ENCODE assay signal across 11 cellular contexts in the genomic region with DNA sequence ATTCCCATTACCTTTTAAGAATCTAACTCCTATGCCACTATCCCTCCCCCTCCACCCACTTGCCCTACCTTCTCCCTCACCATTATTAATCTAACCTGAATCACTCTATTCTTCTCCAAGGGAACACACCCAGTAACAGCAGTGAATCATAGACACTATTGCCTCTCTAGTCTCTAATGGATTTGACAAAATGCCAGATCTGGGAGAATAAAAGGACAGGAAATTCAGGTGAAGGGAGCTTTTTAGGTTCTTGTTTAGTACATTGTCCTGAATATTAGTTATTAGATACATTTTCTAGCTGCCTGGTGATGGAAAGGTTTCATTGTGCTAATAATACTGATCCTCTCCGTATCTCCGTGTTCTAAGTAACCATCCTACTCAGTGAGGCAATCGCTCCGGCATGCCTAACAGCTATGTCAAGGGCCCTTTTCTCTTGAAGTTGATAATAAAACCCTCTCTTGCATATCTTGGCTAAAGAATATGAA. TPM values are rescaled to one million over a fixed set of nuclear protein-coding genes. Genes with fewer than 3 reads are reported as not detected.
DNase-seq lines count a peak whose midpoint lies in the region; ATAC-seq, FAIRE-seq and TF ChIP-seq lines count a peak whose summit lies in the region.
"Had no signal": no experiment of that assay in that cellular context is flagged by ENCODE, and none has a peak within 500 bp of the region (broad histone marks: within the 10 kb centered on the region; RNA-seq: fewer than 3 reads in every experiment).

No MANE protein-coding gene starts in this region.

- H3K4me3 Mint-ChIP-seq in neural progenitor cell (no peak overlapping the region), GM23338 (no peak overlapping the region), glutamatergic neuron (ENCODE audit: unreplicated experiment) (no peak overlapping the region)

- no peaks in the 10 kb centered on the region for H3K36me3 Mint-ChIP-seq in neural progenitor cell
- no peaks in the 10 kb centered on the region; the same call in 2 of the 3 replicates for H3K36me3 Mint-ChIP-seq in GM23338 (ENCODE audit: low read depth)
- no peaks in the 10 kb centered on the region for H3K36me3 Mint-ChIP-seq in glutamatergic neuron (ENCODE audit: unreplicated experiment)

- H3K79me2 ChIP-seq in neural progenitor cell (ENCODE audit: low read depth) (peaks cover 6% of the 10 kb centered on the region), GM23338 (replicated peaks; ENCODE audit: insufficient read depth) (no peaks in the 10 kb centered on the region)

- H3K9ac ChIP-seq in neural progenitor cell = no peak overlapping the region

- TF ChIP-seq CTCF in bronchial epithelial cell (IDR thresholded peaks at IDR 0.05; ENCODE audit: insufficient read depth, low read length, severe bottlenecking) = no peak
- no peak for TF ChIP-seq CTCF in neural progenitor cell (IDR thresholded peaks at IDR 0.05)
- no peak for TF ChIP-seq CTCF in GM23338 (conservative IDR thresholded peaks at IDR 0.05; ENCODE audit: low read depth in 2 of 2)
- TF ChIP-seq CTCF in glutamatergic neuron (IDR thresholded peaks at IDR 0.05; ENCODE audit: partially characterized antibody, unreplicated experiment) = no peak

- H3K36me3 ChIP-seq in bronchial epithelial cell (ENCODE audit: control insufficient read depth, insufficient read depth, low read length) (no peaks in the 10 kb centered on the region), neural progenitor cell (no peaks in the 10 kb centered on the region), GM23338 (ENCODE audit: insufficient read depth) (no peaks in the 10 kb centered on the region)

- peak overlapping the region; percentile 13 for H2AFZ ChIP-seq in neural progenitor cell (replicated peaks)
- H2AFZ ChIP-seq in GM23338 = no peak overlapping the region

- H3K4me1 ChIP-seq in neural progenitor cell (peaks cover 19% of the 10 kb centered on the region), GM23338 (ENCODE audit: insufficient read depth) (peaks cover 13% of the 10 kb centered on the region; the same call in 1 of the 2 replicates)

- H3K4me3 ChIP-seq in bronchial epithelial cell (ENCODE audit: low read depth, low read length) = no peak overlapping the region
- H3K4me3 ChIP-seq in neural progenitor cell = no peak overlapping the region
- H3K4me3 ChIP-seq in GM23338 = no peak overlapping the region

- H3F3A ChIP-seq in neural progenitor cell (ENCODE audit: low read depth) = peaks cover 29% of the 10 kb centered on the region
- H3F3A ChIP-seq in GM23338 (replicated peaks; ENCODE audit: low read depth) = peaks cover 4% of the 10 kb centered on the region; the same call in 1 of the 2 replicates

- DNase-seq in GM03348 (ENCODE audit: low spot score) (peak; percentile 16), NCI-H146 (lab: John Stamatoyannopoulos, UW) (peak; percentile 32), bronchial epithelial cell (ENCODE audit: low read depth) (peak; percentile 98), neural progenitor cell (ENCODE audit: low spot score) (no peak), ureter (ENCODE audit: low spot score) (no peak), GM23338 (ENCODE audit: low spot score) (no peak), glutamatergic neuron (no peak)
- DNase-seq: foreskin melanocyte, T-helper 9 cell had no signal

- no peak for FAIRE-seq in bronchial epithelial cell (lab: Jason Lieb, UNC)

- no peak for ATAC-seq in GM23338
- ATAC-seq: sciatic nerve had no signal

- H3K9me3 ChIP-seq in neural progenitor cell (ENCODE audit: low read depth) = no peaks in the 10 kb centered on the region

- H4K20me1 ChIP-seq in neural progenitor cell (ENCODE audit: low read depth) (no peaks in the 10 kb centered on the region), GM23338 (replicated peaks; ENCODE audit: insufficient read depth) (no peaks in the 10 kb centered on the region)

- H3K4me2 ChIP-seq in neural progenitor cell = no peak overlapping the region
- H3K4me2 ChIP-seq in GM23338 = no peak overlapping the region

- H3K9me3 Mint-ChIP-seq in neural progenitor cell (no peaks in the 10 kb centered on the region), GM23338 (no peaks in the 10 kb centered on the region), glutamatergic neuron (ENCODE audit: unreplicated experiment) (peaks cover 3% of the 10 kb centered on the region)

- no peak overlapping the region for H3K27ac Mint-ChIP-seq in neural progenitor cell
- H3K27ac Mint-ChIP-seq in GM23338 = no peak overlapping the region
- H3K27ac Mint-ChIP-seq in glutamatergic neuron (ENCODE audit: unreplicated experiment) = no peak overlapping the region

- H3K4me1 Mint-ChIP-seq in neural progenitor cell (peaks cover 18% of the 10 kb centered on the region), GM23338 (peaks cover 18% of the 10 kb centered on the region), glutamatergic neuron (ENCODE audit: low read depth, unreplicated experiment) (no peaks in the 10 kb centered on the region)

- no peaks in the 10 kb centered on the region for H3K27me3 ChIP-seq in bronchial epithelial cell (ENCODE audit: control insufficient read depth, insufficient read depth, low read length)
- no peaks in the 10 kb centered on the region for H3K27me3 ChIP-seq in neural progenitor cell
- H3K27me3 ChIP-seq in GM23338 (ENCODE audit: insufficient read depth) = no peaks in the 10 kb centered on the region

- H3K27ac ChIP-seq in neural progenitor cell = no peak overlapping the region
- no peak overlapping the region for H3K27ac ChIP-seq in GM23338 (ENCODE audit: low read depth)

- no peaks in the 10 kb centered on the region for H3K9me2 ChIP-seq in GM23338 (ENCODE audit: insufficient read depth)

- H3K27me3 Mint-ChIP-seq in neural progenitor cell (ENCODE audit: insufficient read depth, low read depth) (no peaks in the 10 kb centered on the region), GM23338 (ENCODE audit: insufficient read depth, low read depth, poor library complexity) (peaks cover 8% of the 10 kb centered on the region), glutamatergic neuron (ENCODE audit: unreplicated experiment) (peaks cover 1% of the 10 kb centered on the region)

TF ChIP-seq in GM23338, 12 proteins besides CTCF, POLR2A, EP300 and RAD21:
- TF ChIP-seq, protein P1, sequence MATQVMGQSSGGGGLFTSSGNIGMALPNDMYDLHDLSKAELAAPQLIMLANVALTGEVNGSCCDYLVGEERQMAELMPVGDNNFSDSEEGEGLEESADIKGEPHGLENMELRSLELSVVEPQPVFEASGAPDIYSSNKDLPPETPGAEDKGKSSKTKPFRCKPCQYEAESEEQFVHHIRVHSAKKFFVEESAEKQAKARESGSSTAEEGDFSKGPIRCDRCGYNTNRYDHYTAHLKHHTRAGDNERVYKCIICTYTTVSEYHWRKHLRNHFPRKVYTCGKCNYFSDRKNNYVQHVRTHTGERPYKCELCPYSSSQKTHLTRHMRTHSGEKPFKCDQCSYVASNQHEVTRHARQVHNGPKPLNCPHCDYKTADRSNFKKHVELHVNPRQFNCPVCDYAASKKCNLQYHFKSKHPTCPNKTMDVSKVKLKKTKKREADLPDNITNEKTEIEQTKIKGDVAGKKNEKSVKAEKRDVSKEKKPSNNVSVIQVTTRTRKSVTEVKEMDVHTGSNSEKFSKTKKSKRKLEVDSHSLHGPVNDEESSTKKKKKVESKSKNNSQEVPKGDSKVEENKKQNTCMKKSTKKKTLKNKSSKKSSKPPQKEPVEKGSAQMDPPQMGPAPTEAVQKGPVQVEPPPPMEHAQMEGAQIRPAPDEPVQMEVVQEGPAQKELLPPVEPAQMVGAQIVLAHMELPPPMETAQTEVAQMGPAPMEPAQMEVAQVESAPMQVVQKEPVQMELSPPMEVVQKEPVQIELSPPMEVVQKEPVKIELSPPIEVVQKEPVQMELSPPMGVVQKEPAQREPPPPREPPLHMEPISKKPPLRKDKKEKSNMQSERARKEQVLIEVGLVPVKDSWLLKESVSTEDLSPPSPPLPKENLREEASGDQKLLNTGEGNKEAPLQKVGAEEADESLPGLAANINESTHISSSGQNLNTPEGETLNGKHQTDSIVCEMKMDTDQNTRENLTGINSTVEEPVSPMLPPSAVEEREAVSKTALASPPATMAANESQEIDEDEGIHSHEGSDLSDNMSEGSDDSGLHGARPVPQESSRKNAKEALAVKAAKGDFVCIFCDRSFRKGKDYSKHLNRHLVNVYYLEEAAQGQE (IDR thresholded peaks at IDR 0.05; ENCODE audit: unreplicated experiment) = no peak
- TF ChIP-seq, protein P2, sequence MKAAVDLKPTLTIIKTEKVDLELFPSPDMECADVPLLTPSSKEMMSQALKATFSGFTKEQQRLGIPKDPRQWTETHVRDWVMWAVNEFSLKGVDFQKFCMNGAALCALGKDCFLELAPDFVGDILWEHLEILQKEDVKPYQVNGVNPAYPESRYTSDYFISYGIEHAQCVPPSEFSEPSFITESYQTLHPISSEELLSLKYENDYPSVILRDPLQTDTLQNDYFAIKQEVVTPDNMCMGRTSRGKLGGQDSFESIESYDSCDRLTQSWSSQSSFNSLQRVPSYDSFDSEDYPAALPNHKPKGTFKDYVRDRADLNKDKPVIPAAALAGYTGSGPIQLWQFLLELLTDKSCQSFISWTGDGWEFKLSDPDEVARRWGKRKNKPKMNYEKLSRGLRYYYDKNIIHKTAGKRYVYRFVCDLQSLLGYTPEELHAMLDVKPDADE (IDR thresholded peaks at IDR 0.05) = no peak
- TF ChIP-seq EZH2phosphoT487 (IDR thresholded peaks at IDR 0.05; ENCODE audit: unreplicated experiment) = no peak
- TF ChIP-seq ZNF114 (CRISPR knock-in tag; IDR thresholded peaks at IDR 0.05) = no peak
- no peak for TF ChIP-seq NANOG (IDR thresholded peaks at IDR 0.05; ENCODE audit: borderline replicate concordance)
- TF ChIP-seq JUNB (IDR thresholded peaks at IDR 0.05; ENCODE audit: unreplicated experiment) = no peak
- TF ChIP-seq EZH2 (IDR thresholded peaks at IDR 0.05; ENCODE audit: low read depth, unreplicated experiment) = no peak
- no peak for TF ChIP-seq POLR2AphosphoS5 (IDR thresholded peaks at IDR 0.05; ENCODE audit: low read depth)
- no peak for TF ChIP-seq ZNF331 (CRISPR knock-in tag; IDR thresholded peaks at IDR 0.05; ENCODE audit: low read depth)

RNA-seq across cellular contexts. Expression of a gene that starts 4.1 kb away (rescaled TPM):
- total RNA-seq in bronchial epithelial cell (3.2 and 4.1 TPM in 2 replicates), neural progenitor cell (ENCODE audit: low replicate concordance) (15.5 and 18.2 TPM in 2 replicates), ureter (8.4 TPM), glutamatergic neuron (ENCODE audit: unreplicated experiment) (4.7 TPM)
- 8.3 and 8.8 TPM in 2 replicates for total RNA-seq in GM23338 (2014; rRNA removed; shearing (Covaris generic))
- 10.1 and 13.0 TPM in 2 replicates for polyA plus RNA-seq in GM23338 (2016; fragmentation: Nextera tagmentation; extraction: Ambion mirVana)

RNA-seq across cellular contexts. Expression of a gene that starts 32.2 kb away (rescaled TPM):
- total RNA-seq in bronchial epithelial cell = 594 and 626 TPM in 2 replicates
- total RNA-seq in neural progenitor cell (ENCODE audit: low replicate concordance) = 1.5 and 2.3 TPM in 2 replicates
- 18.5 TPM for total RNA-seq in ureter
- 0.04 and 1.3 TPM in 2 replicates for total RNA-seq in GM23338 (2014; rRNA removed; shearing (Covaris generic))
- polyA plus RNA-seq in GM23338 (2016; fragmentation: Nextera tagmentation; extraction: Ambion mirVana) = 0.64 and 1.1 TPM in 2 replicates
- total RNA-seq in glutamatergic neuron (ENCODE audit: unreplicated experiment) = not detected
- total RNA-seq: mononuclear cell had no signal

Comparison
In these comparisons a context has a peak if more than half of its experiments do, and no peak if none do; other contexts are left out.
1. DNase-seq: peak in GM03348 (single experiment), NCI-H146 (single experiment) and bronchial epithelial cell (single experiment); none in neural progenitor cell (single experiment), ureter (single experiment), GM23338 (single experiment) and glutamatergic neuron (single experiment).
2. RNA of a gene that starts 32.2 kb away (total RNA-seq): 594 to 626 TPM in bronchial epithelial cell; 18.5 TPM in ureter (single experiment), 1.5 to 2.3 TPM in neural progenitor cell, 0.04 to 1.3 TPM in GM23338 and not detected in glutamatergic neuron (single experiment); every median in the first group is over 10 times any median in the second.